9 cellular contexts compared by ENCODE assay signal in the genomic region with DNA sequence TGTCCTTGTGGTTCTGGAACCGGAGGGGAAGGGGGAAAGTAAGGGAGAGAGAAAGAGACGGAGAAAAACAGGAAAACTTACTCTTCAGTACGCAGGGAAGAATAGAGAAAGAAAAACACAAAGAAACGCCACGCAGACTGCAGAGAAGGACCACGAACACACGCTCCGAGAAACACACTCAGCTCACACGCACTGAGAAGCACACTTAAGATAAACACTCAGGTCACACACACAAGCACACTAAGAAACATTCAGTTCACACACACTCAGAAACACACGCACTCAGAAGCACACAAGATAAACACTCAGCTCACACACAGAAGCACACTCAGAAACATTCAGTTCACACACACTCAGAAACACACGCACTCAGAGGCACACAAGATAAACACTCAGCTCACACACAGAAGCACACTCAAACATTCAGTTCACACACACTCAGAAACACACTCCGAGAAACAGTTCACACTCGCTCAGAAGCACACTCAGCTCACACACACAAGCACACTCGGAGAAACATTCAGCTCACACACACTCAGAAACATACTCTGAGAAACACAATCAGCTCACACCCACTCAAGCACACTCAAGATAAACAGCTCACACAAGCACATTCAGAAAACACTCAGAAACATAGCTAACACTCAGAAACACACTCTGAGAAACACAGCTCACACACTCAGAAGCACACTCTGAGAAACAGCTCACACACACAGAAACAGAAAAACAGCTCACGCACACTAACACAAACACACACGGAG. TPM values are rescaled to one million over a fixed set of nuclear protein-coding genes. Genes with fewer than 3 reads are reported as not detected.
DNase-seq lines count a peak whose midpoint lies in the region; ATAC-seq, FAIRE-seq and TF ChIP-seq lines count a peak whose summit lies in the region.
"Had no signal": no experiment of that assay in that cellular context is flagged by ENCODE, and none has a peak within 500 bp of the region (broad histone marks: within the 10 kb centered on the region; RNA-seq: fewer than 3 reads in every experiment).

No MANE protein-coding gene starts in this region.

- peak overlapping the region; percentile 76 for H3K9ac ChIP-seq in HUES48 (ENCODE audit: low read depth, low read length)
- peak overlapping the region; percentile 91 to 94 for H3K9ac ChIP-seq in K562 (ENCODE audit: insufficient read depth in 1 of 2, low read depth in 2 of 2, low read length in 2 of 2)
- peak overlapping the region; percentile 80 for H3K9ac ChIP-seq in iPS-20b (ENCODE audit: low read depth, low read length)
- H3K9ac ChIP-seq in stomach smooth muscle (ENCODE audit: low read length in 2 of 2), result peak overlapping the region; percentile 34 to 84

- intact Hi-C loops in K562 (cut with micrococcal nuclease), result no loop called here

- H2AFZ ChIP-seq in K562 (ENCODE audit: low read depth, low read length), result peak overlapping the region; percentile 91

- peaks cover 6% of the 10 kb centered on the region; the same call in 1 of the 2 replicates for H3K27me3 ChIP-seq in HUES48 (ENCODE audit: control insufficient read depth, insufficient read depth, low read length)
- no peaks in the 10 kb centered on the region for H3K27me3 ChIP-seq in K562 (ENCODE audit: control insufficient read depth in 2 of 2, insufficient read depth in 2 of 2, low read length in 2 of 2)
- peaks cover 15% of the 10 kb centered on the region for H3K27me3 ChIP-seq in iPS-20b (ENCODE audit: insufficient read depth, low read length)
- H3K27me3 ChIP-seq in stomach smooth muscle (ENCODE audit: control insufficient read depth in 1 of 2, insufficient read depth in 2 of 2, low read length in 2 of 2), result no peaks in the 10 kb centered on the region

- FAIRE-seq in K562 (lab: Jason Lieb, UNC) (peak; percentile 80), D721Med (lab: Jason Lieb, UNC) (no peak)

- no peak for TF ChIP-seq CTCF in K562 (IDR thresholded peaks at IDR 0.05 in 2 of 3, conservative IDR thresholded peaks at IDR 0.05 in 1 of 3; ENCODE audit: insufficient read depth in 2 of 3, low read depth in 1 of 3, low read length in 3 of 3)
- no peak for TF ChIP-seq CTCF in D721Med (IDR thresholded peaks at IDR 0.05; ENCODE audit: insufficient read depth, missing control alignments)

- H3K27ac ChIP-seq in HUES48 (ENCODE audit: low read depth, low read length), result peak overlapping the region; percentile 5
- peak overlapping the region; percentile 69 for H3K27ac ChIP-seq in K562 (ENCODE audit: extremely low read depth, low read depth, low read length)
- H3K27ac ChIP-seq in iPS-20b (ENCODE audit: low read length), result no peak overlapping the region
- peak overlapping the region; percentile 31 for H3K27ac ChIP-seq in stomach smooth muscle (ENCODE audit: low read length)
- H3K27ac ChIP-seq: neutrophil had no signal

- DNase-seq in K562 (ENCODE audit: extremely low read depth in 1 of 4, low spot score in 3 of 4) (no peak), AML-193 (lab: John Stamatoyannopoulos, UW) (no peak), D721Med (ENCODE audit: insufficient read length, low spot score) (no peak)
- DNase-seq in stimulated activated CD4-positive, alpha-beta T cell treated with anti-CD3 and anti-CD28 coated beads, Interleukin-4, amount 100 ng/mL, for 4 hours, result no peak

- H3K36me3 ChIP-seq in HUES48 (ENCODE audit: control insufficient read depth, insufficient read depth, low read length), result peaks cover 22% of the 10 kb centered on the region
- H3K36me3 ChIP-seq in K562 (ENCODE audit: control insufficient read depth, insufficient read depth, low read length), result peaks cover 19% of the 10 kb centered on the region; the same call in 1 of the 3 replicates
- H3K36me3 ChIP-seq in iPS-20b (ENCODE audit: insufficient read depth, low read depth, low read length), result peaks cover 18% of the 10 kb centered on the region; the same call in 1 of the 2 replicates
- peaks cover 0 to 7% of the 10 kb centered on the region in 2 donors for H3K36me3 ChIP-seq in stomach smooth muscle (ENCODE audit: control insufficient read depth in 2 of 2, insufficient read depth in 2 of 2, low read length in 2 of 2)
- H3K36me3 ChIP-seq: neutrophil had no signal

- in situ Hi-C loops in K562 (cut with MboI), result no loop called here

- CTCF ChIA-PET in K562 (lab: Yijun Ruan, JAX; ENCODE audit: low intra/inter-chr PET ratio), result no interaction called here

- H3K79me2 ChIP-seq in K562 (ENCODE audit: control insufficient read depth, insufficient read depth, low read length), result peaks cover 18% of the 10 kb centered on the region; the same call in 2 of the 3 replicates

- no peaks in the 10 kb centered on the region for H3K9me1 ChIP-seq in K562 (ENCODE audit: control insufficient read depth, insufficient read depth, low read length)

- H3K4me2 ChIP-seq in K562 (ENCODE audit: insufficient read depth, low read length), result peak overlapping the region; percentile 99

- TF ChIP-seq RAD21 in K562 (CRISPR knock-in tag; conservative IDR thresholded peaks at IDR 0.05 in 1 of 2, IDR thresholded peaks at IDR 0.05 in 1 of 2), result no peak

- TF ChIP-seq POLR2A in K562 (conservative IDR thresholded peaks at IDR 0.05), result no peak

- H3K9me3 ChIP-seq in HUES48 (ENCODE audit: control insufficient read depth, insufficient read depth, low read length), result no peaks in the 10 kb centered on the region
- H3K9me3 ChIP-seq in K562 (replicated peaks; ENCODE audit: control insufficient read depth, insufficient read depth, low read depth, low read length), result no peaks in the 10 kb centered on the region
- no peaks in the 10 kb centered on the region for H3K9me3 ChIP-seq in iPS-20b (ENCODE audit: insufficient read depth, low read depth, low read length)
- H3K9me3 ChIP-seq in stomach smooth muscle (ENCODE audit: control insufficient read depth in 2 of 2, low read length in 2 of 2), result no peaks in the 10 kb centered on the region
- H3K9me3 ChIP-seq: neutrophil had no signal

- BruUV-seq in K562 (replicated peaks; lab: Mats Ljungman, UMichigan), result TSS peak; percentile 84

- POLR2A ChIA-PET in K562 (lab: Yijun Ruan, JAX), result interaction anchor here (0.6 to 5.8 kb wide), 6 partner anchors 13 to 176 kb away, joined by 3 to 26 read pairs (median 6); partner anchors contain the start of gene MYO1D

- ATAC-seq in K562, result peak; percentile 31
- ATAC-seq in GM18502 (IDR thresholded peaks at IDR 0.05; ENCODE audit: poor library complexity, unreplicated experiment), result no peak

- peaks cover 17% of the 10 kb centered on the region for H3K4me1 ChIP-seq in HUES48 (ENCODE audit: control insufficient read depth, insufficient read depth, low read length)
- peaks cover 22 to 23% of the 10 kb centered on the region in 2 experiments; a peak in 4 of 5 replicates for H3K4me1 ChIP-seq in K562 (replicated peaks in 1 of 2; ENCODE audit: control insufficient read depth in 2 of 2, insufficient read depth in 2 of 2, low read length in 2 of 2)
- peaks cover 12% of the 10 kb centered on the region for H3K4me1 ChIP-seq in iPS-20b (ENCODE audit: insufficient read depth, low read length)
- peaks cover 10% of the 10 kb centered on the region for H3K4me1 ChIP-seq in stomach smooth muscle (ENCODE audit: control insufficient read depth, insufficient read depth, low read length)

- WGBS in K562 (ENCODE audit: insufficient coverage, low coverage, missing lambda C conversion rate), result 14% methylated on average over 15 of the region's 16 CpGs

- H3K4me3 ChIP-seq in HUES48 (ENCODE audit: low read depth, low read length) (peak overlapping the region; percentile 84), K562 (peak overlapping the region; percentile 69), iPS-20b (ENCODE audit: low read length) (peak overlapping the region; percentile 82), stomach smooth muscle (ENCODE audit: low read length in 2 of 2) (peak overlapping the region; percentile 59 to 83)

- TF ChIP-seq EP300 in K562 (IDR thresholded peaks at IDR 0.05; ENCODE audit: low read length), result no peak

- no peaks in the 10 kb centered on the region for H4K20me1 ChIP-seq in K562 (replicated peaks; ENCODE audit: control insufficient read depth, insufficient read depth, low read length)

RNA-seq across cellular contexts. Expression of gene TMEM98, which starts 0.8 kb away (rescaled TPM):
- total RNA-seq in K562 (2011; cell fraction: chromatin; rRNA removed; ENCODE audit: low replicate concordance), result 71.8 and 172 TPM in 2 replicates
- total RNA-seq in K562 (2011; cell fraction: nucleolus; rRNA removed), result 232 and 247 TPM in 2 replicates
- total RNA-seq in K562 (2011; cell fraction: nucleoplasm; rRNA removed), result 162 and 166 TPM in 2 replicates
- 51.6 and 66.7 TPM in 2 replicates for total RNA-seq in K562 (2014; rRNA removed)
- 29.8 and 38.8 TPM in 2 replicates for total RNA-seq in K562 (2014; rRNA removed; fragmentation: Illumina TruSeq; extraction: Trizol)
- total RNA-seq in K562 (2015; rRNA removed; fragmentation: Illumina TruSeq; extraction: Trizol), result 33.1 and 33.5 TPM in 2 replicates
- total RNA-seq in K562 (2021), result 58.4 and 60.2 TPM in 2 replicates
- 85.5 and 164 TPM in 2 replicates for polyA plus RNA-seq in K562 (2011; rRNA removed)
- polyA plus RNA-seq in K562 (2011; cell fraction: cytosol; rRNA removed), result 167 and 362 TPM in 2 replicates
- 87.5 and 178 TPM in 2 replicates for polyA plus RNA-seq in K562 (2011; cell fraction: nucleus; rRNA removed)
- polyA plus RNA-seq in K562 (2012), result 75.0 and 83.8 TPM in 2 replicates
- polyA plus RNA-seq in K562 (2014; fragmentation: Illumina TruSeq; extraction: Trizol), result 75.8 and 87.3 TPM in 2 replicates
- polyA plus RNA-seq in K562 (2014; fragmentation: Nextera tagmentation; extraction: Ambion mirVana), result 100 to 1,000 TPM; 112 to 115 TPM
- 84.7 and 92.1 TPM in 2 replicates for polyA plus RNA-seq in K562 (2014; rRNA removed)
- 48.5 and 125 TPM in 2 replicates for polyA minus RNA-seq in K562 (2011; rRNA and poly(A)+ RNA removed)
- polyA minus RNA-seq in K562 (2011; cell fraction: cytosol; rRNA and poly(A)+ RNA removed), result 32.2 and 69.1 TPM in 2 replicates
- 18.9 and 23.7 TPM in 2 replicates for polyA minus RNA-seq in K562 (2011; cell fraction: nucleus; rRNA and poly(A)+ RNA removed)

RNA-seq across cellular contexts. Expression of gene MYO1D, which starts 51.8 kb away (rescaled TPM):
- total RNA-seq in K562 (2011; cell fraction: chromatin; rRNA removed; ENCODE audit: low replicate concordance), result 172 and 277 TPM in 2 replicates
- total RNA-seq in K562 (2011; cell fraction: nucleolus; rRNA removed), result 94.2 and 97.4 TPM in 2 replicates
- 114 and 123 TPM in 2 replicates for total RNA-seq in K562 (2011; cell fraction: nucleoplasm; rRNA removed)
- 34.9 and 39.5 TPM in 2 replicates for total RNA-seq in K562 (2014; rRNA removed)
- total RNA-seq in K562 (2014; rRNA removed; fragmentation: Illumina TruSeq; extraction: Trizol), result 46.2 and 46.3 TPM in 2 replicates
- total RNA-seq in K562 (2015; rRNA removed; fragmentation: Illumina TruSeq; extraction: Trizol), result 44.6 and 45.4 TPM in 2 replicates
- total RNA-seq in K562 (2021), result 50.7 and 60.2 TPM in 2 replicates
- 26.4 and 71.2 TPM in 2 replicates for polyA plus RNA-seq in K562 (2011; rRNA removed)
- polyA plus RNA-seq in K562 (2011; cell fraction: cytosol; rRNA removed), result 26.0 and 47.6 TPM in 2 replicates
- polyA plus RNA-seq in K562 (2011; cell fraction: nucleus; rRNA removed), result 20.8 and 29.6 TPM in 2 replicates
- polyA plus RNA-seq in K562 (2012), result 52.4 and 65.3 TPM in 2 replicates
- polyA plus RNA-seq in K562 (2014; fragmentation: Illumina TruSeq; extraction: Trizol), result 50.3 and 68.1 TPM in 2 replicates
- 1 to 10 TPM; 2.1 to 2.6 TPM for polyA plus RNA-seq in K562 (2014; fragmentation: Nextera tagmentation; extraction: Ambion mirVana)
- polyA plus RNA-seq in K562 (2014; rRNA removed), result 30.5 and 31.0 TPM in 2 replicates
- 67.1 and 142 TPM in 2 replicates for polyA minus RNA-seq in K562 (2011; rRNA and poly(A)+ RNA removed)
- 34.9 and 59.8 TPM in 2 replicates for polyA minus RNA-seq in K562 (2011; cell fraction: cytosol; rRNA and poly(A)+ RNA removed)
- 57.5 and 69.2 TPM in 2 replicates for polyA minus RNA-seq in K562 (2011; cell fraction: nucleus; rRNA and poly(A)+ RNA removed)
